In the genomic region with DNA sequence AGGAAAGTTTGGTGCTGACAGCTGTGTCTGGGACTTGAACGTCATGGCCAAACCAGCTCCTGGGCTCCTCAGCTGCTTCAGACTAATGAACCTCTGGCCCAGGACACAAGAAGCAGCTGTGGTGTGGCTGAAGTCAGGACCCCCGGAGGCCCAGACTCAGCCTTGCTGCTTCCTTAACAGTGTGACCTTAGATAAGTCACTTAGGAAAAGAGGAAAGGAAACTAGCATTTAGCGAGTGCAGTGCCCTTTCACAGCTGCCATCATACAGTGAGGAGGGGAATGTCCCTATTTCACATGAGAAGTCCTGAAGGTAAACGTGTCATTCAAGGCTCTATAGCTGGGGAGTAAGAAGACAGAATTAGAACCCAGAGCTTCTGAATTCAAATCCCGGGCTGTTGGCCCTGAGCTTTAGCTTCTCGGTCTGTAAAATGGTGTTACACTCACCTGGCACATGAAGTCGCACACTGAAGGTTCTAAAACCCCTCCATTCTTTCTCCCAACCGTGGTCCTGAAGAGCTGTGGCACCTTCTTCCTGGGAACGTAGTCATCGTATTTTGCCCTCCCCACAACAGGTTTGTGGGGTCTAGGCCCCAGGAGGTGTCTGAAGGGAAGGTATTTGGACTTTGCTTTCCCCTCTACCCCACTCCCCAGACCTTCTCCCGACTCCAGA, we compare ENCODE assay signal across 9 cellular contexts. TPM values are rescaled to one million over a fixed set of nuclear protein-coding genes. Genes with fewer than 3 reads are reported as not detected.
DNase-seq lines count a peak whose midpoint lies in the region; ATAC-seq and TF ChIP-seq lines count a peak whose summit lies in the region.
"Had no signal": no experiment of that assay in that cellular context is flagged by ENCODE, and none has a peak within 500 bp of the region (broad histone marks: within the 10 kb centered on the region; RNA-seq: fewer than 3 reads in every experiment).

No MANE protein-coding gene starts in this region.

- intact Hi-C loops in CD4-positive, alpha-beta memory T cell (cut with micrococcal nuclease), result no loop called here
- intact Hi-C loops in dorsolateral prefrontal cortex (cut with DNase I), result loop anchor here in 1 of 2 donors (5.0 kb wide), 1 partner anchor 183 kb away; a partner anchor contains a TSS
- intact Hi-C loops in body of pancreas (cut with DNase I), result no loop called here

- H3F3A ChIP-seq in neural progenitor cell (ENCODE audit: low read depth), result peaks cover 2% of the 10 kb centered on the region

- H3K4me1 ChIP-seq in CD4-positive, alpha-beta memory T cell (ENCODE audit: insufficient read depth, low read length), result peaks cover 7% of the 10 kb centered on the region
- H3K4me1 ChIP-seq in neural progenitor cell (peaks cover 16% of the 10 kb centered on the region), body of pancreas (peaks cover 13% of the 10 kb centered on the region)

- no peak overlapping the region for H3K4me3 ChIP-seq in CD4-positive, alpha-beta memory T cell (ENCODE audit: low read length in 2 of 2)
- H3K4me3 ChIP-seq in dorsolateral prefrontal cortex (peak overlapping the region in 47 of 59 donors; percentile 39 to 72 (median 58)), neural progenitor cell (peak overlapping the region; percentile 58), body of pancreas (no peak overlapping the region)

- CTCF ChIA-PET in CD4-positive, alpha-beta memory T cell (lab: Charles Lee; ENCODE audit: partially characterized antibody), result interaction anchor here (0.5 to 1.5 kb wide), 7 partner anchors 9 to 182 kb away, joined by 3 to 7 read pairs (median 4); a partner anchor contains a TSS

- POLR2A ChIA-PET in CD4-positive, alpha-beta memory T cell (lab: Charles Lee; ENCODE audit: partially characterized antibody), result interaction anchor here (3.1 kb wide), 1 partner anchor 13 kb away, joined by 13 read pairs; a partner anchor contains a TSS

- peak; percentile 60 for ATAC-seq in HG03432 (IDR thresholded peaks at IDR 0.05; ENCODE audit: unreplicated experiment)
- ATAC-seq in body of pancreas, result no peak
- no peak for ATAC-seq in HG02642 (IDR thresholded peaks at IDR 0.05; ENCODE audit: poor library complexity, unreplicated experiment)

- H3K4me3 Mint-ChIP-seq in CD4-positive, alpha-beta memory T cell, result peak overlapping the region in 7 of 8 donors; percentile 4 to 75 (median 48)
- peak overlapping the region; percentile 78 for H3K4me3 Mint-ChIP-seq in neural progenitor cell

- H3K36me3 Mint-ChIP-seq in CD4-positive, alpha-beta memory T cell, result no peaks in the 10 kb centered on the region
- peaks cover 1% of the 10 kb centered on the region for H3K36me3 Mint-ChIP-seq in neural progenitor cell

- H3K4me1 Mint-ChIP-seq in CD4-positive, alpha-beta memory T cell, result peaks cover 2 to 10% (median 4%) of the 10 kb centered on the region in 4 donors
- peaks cover 17% of the 10 kb centered on the region for H3K4me1 Mint-ChIP-seq in neural progenitor cell

- H3K9me3 ChIP-seq in CD4-positive, alpha-beta memory T cell (ENCODE audit: control insufficient read depth in 1 of 2, low read length in 2 of 2), result no peaks in the 10 kb centered on the region
- H3K9me3 ChIP-seq in neural progenitor cell (ENCODE audit: low read depth) (no peaks in the 10 kb centered on the region), body of pancreas (no peaks in the 10 kb centered on the region)

- no peaks in the 10 kb centered on the region for H4K20me1 ChIP-seq in neural progenitor cell (ENCODE audit: low read depth)

- no peaks in the 10 kb centered on the region for H3K9me3 Mint-ChIP-seq in CD4-positive, alpha-beta memory T cell
- H3K9me3 Mint-ChIP-seq in neural progenitor cell, result no peaks in the 10 kb centered on the region

- H3K27me3 ChIP-seq in CD4-positive, alpha-beta memory T cell (ENCODE audit: insufficient read depth, low read length), result peaks cover 34% of the 10 kb centered on the region
- peaks cover 0 to 21% (median 0%) of the 10 kb centered on the region in 45 donors for H3K27me3 ChIP-seq in dorsolateral prefrontal cortex
- peaks cover 51% of the 10 kb centered on the region for H3K27me3 ChIP-seq in neural progenitor cell
- peaks cover 0 to 10% of the 10 kb centered on the region in 2 donors for H3K27me3 ChIP-seq in body of pancreas

- no peaks in the 10 kb centered on the region for H3K79me2 ChIP-seq in neural progenitor cell (ENCODE audit: low read depth)

- H3K27ac ChIP-seq in CD4-positive, alpha-beta memory T cell (ENCODE audit: low read depth, low read length), result no peak overlapping the region
- peak overlapping the region in 13 of 59 donors; percentile 5 to 77 (median 46) for H3K27ac ChIP-seq in dorsolateral prefrontal cortex
- no peak overlapping the region for H3K27ac ChIP-seq in neural progenitor cell
- H3K27ac ChIP-seq in body of pancreas, result no peak overlapping the region

- peaks cover 32 to 49% of the 10 kb centered on the region in 2 donors for H3K27me3 Mint-ChIP-seq in CD4-positive, alpha-beta memory T cell
- peaks cover 30% of the 10 kb centered on the region for H3K27me3 Mint-ChIP-seq in neural progenitor cell (ENCODE audit: insufficient read depth, low read depth)

- no peaks in the 10 kb centered on the region for H3K36me3 ChIP-seq in CD4-positive, alpha-beta memory T cell (ENCODE audit: insufficient read depth, low read length)
- no peaks in the 10 kb centered on the region for H3K36me3 ChIP-seq in neural progenitor cell
- no peaks in the 10 kb centered on the region for H3K36me3 ChIP-seq in body of pancreas (replicated peaks in 1 of 2; ENCODE audit: insufficient read depth in 1 of 2, low read depth in 2 of 2)

- H3K4me2 ChIP-seq in neural progenitor cell, result peak overlapping the region; percentile 88

- DNase-seq in CD4-positive, alpha-beta memory T cell, result no peak
- DNase-seq in dorsolateral prefrontal cortex (no peak), neural progenitor cell (ENCODE audit: low spot score) (no peak), body of pancreas (no peak), NCI-H1048 (lab: John Stamatoyannopoulos, UW) (no peak), OCI-M1 (lab: John Stamatoyannopoulos, UW) (no peak)
- DNase-seq: NCI-H1694 treated with DMSO at 0.1 percent for 48 hours had no signal

- no peak for TF ChIP-seq POLR2A in body of pancreas (IDR thresholded peaks at IDR 0.05)

- TF ChIP-seq CTCF in dorsolateral prefrontal cortex (IDR thresholded peaks at IDR 0.05 in 54 of 56, conservative IDR thresholded peaks at IDR 0.05 in 2 of 56; ENCODE audit: low read depth in 1 of 56, partially characterized antibody in 56 of 56), result no peak
- no peak for TF ChIP-seq CTCF in neural progenitor cell (IDR thresholded peaks at IDR 0.05)
- TF ChIP-seq CTCF in body of pancreas (IDR thresholded peaks at IDR 0.05), result no peak

- no peak overlapping the region for H3K9ac ChIP-seq in neural progenitor cell

- 49 to 68% methylated on average over 10 to 11 of the region's 11 CpGs for WGBS in body of pancreas, 2 donors

- peak overlapping the region in 1 of 7 donors; percentile 36 for H3K27ac Mint-ChIP-seq in CD4-positive, alpha-beta memory T cell
- H3K27ac Mint-ChIP-seq in neural progenitor cell, result no peak overlapping the region

- H2AFZ ChIP-seq in neural progenitor cell (replicated peaks), result peak overlapping the region; percentile 85

RNA-seq across cellular contexts. Expression of a gene that starts 0.9 kb away (rescaled TPM):
- not detected for total RNA-seq in CD4-positive, alpha-beta memory T cell
- polyA plus RNA-seq in CD4-positive, alpha-beta memory T cell, result not detected
- total RNA-seq in dorsolateral prefrontal cortex (10 to 100 TPM in 80 of 120 experiments, 1 to 10 TPM in 40; 2.8 to 31.2 (median 12.5) TPM), neural progenitor cell (ENCODE audit: low replicate concordance) (0.51 and 5.8 TPM in 2 replicates), body of pancreas (1 to 10 TPM; 3.1 to 7.6 TPM)

RNA-seq across cellular contexts. Expression of a gene that starts 13.1 kb away (rescaled TPM):
- total RNA-seq in CD4-positive, alpha-beta memory T cell, result 10 to 100 TPM; 39.3 to 43.6 TPM
- 10 to 100 TPM; 39.8 to 63.3 TPM for polyA plus RNA-seq in CD4-positive, alpha-beta memory T cell
- total RNA-seq in dorsolateral prefrontal cortex, result 10 to 100 TPM; 18.1 to 36.8 (median 28.2) TPM
- total RNA-seq in neural progenitor cell (ENCODE audit: low replicate concordance), result 77.5 and 114 TPM in 2 replicates
- total RNA-seq in body of pancreas, result 10 to 100 TPM; 17.8 to 23.9 TPM

RNA-seq across cellular contexts. Expression of a gene that starts 15.3 kb away (rescaled TPM):
- total RNA-seq in CD4-positive, alpha-beta memory T cell, result 100 to 1,000 TPM; 184 to 192 TPM
- polyA plus RNA-seq in CD4-positive, alpha-beta memory T cell, result 10 to 100 TPM; 20.1 to 38.6 TPM
- 100 to 1,000 TPM in 89 of 120 experiments, 10 to 100 TPM in 31; 80.4 to 150 (median 110) TPM for total RNA-seq in dorsolateral prefrontal cortex
- total RNA-seq in neural progenitor cell (ENCODE audit: low replicate concordance), result 47.1 and 48.5 TPM in 2 replicates
- total RNA-seq in body of pancreas, result 10 to 100 TPM; 19.1 to 28.5 TPM

RNA-seq across cellular contexts. Expression of a gene that starts 20.3 kb away (rescaled TPM):
- total RNA-seq in CD4-positive, alpha-beta memory T cell, result under 1 TPM; 0.14 to 0.41 TPM
- polyA plus RNA-seq in CD4-positive, alpha-beta memory T cell, result not detected
- 1 to 10 TPM in 8 of 120 experiments, under 1 TPM in 64, not detected in 48; 0.10 to 1.8 (median 0.33) TPM for total RNA-seq in dorsolateral prefrontal cortex
- total RNA-seq in neural progenitor cell (ENCODE audit: low replicate concordance), result 0.12 TPM in 1 of 2 replicates, not detected in the other
- total RNA-seq in body of pancreas, result under 1 TPM in 1 of 2 donors, not detected in 1; 0.26 TPM

RNA-seq across cellular contexts. Expression of a gene that starts 38.4 kb away (rescaled TPM):
- total RNA-seq in CD4-positive, alpha-beta memory T cell, result 10 to 100 TPM; 27.7 to 30.1 TPM
- polyA plus RNA-seq in CD4-positive, alpha-beta memory T cell, result 100 to 1,000 TPM; 110 to 153 TPM
- total RNA-seq in dorsolateral prefrontal cortex (10 to 100 TPM; 45.3 to 97.2 (median 69.2) TPM), neural progenitor cell (ENCODE audit: low replicate concordance) (61.2 and 74.5 TPM in 2 replicates), body of pancreas (10 to 100 TPM; 69.2 to 72.4 TPM)

Comparison
In these comparisons a context has a peak if more than half of its experiments do, and no peak if none do; other contexts are left out.
1. H3K4me3 ChIP-seq: peak in dorsolateral prefrontal cortex (47 of 59) and neural progenitor cell (single experiment); none in CD4-positive, alpha-beta memory T cell (0 of 2) and body of pancreas (0 of 2).